Comparison of ENCODE assay signal across 8 cellular contexts in genomic region chr2:40760071-40760666, GRCh38.
DNase-seq lines count a peak whose midpoint lies in the region; ATAC-seq and TF ChIP-seq lines count a peak whose summit lies in the region.

No MANE protein-coding gene starts in this region.

- ATAC-seq in GM18519 (IDR thresholded peaks at IDR 0.05; ENCODE audit: low FRiP score, unreplicated experiment) (peak; percentile 75), RWPE2 (ENCODE audit: low read depth) (peak; percentile 79), GM21528 (IDR thresholded peaks at IDR 0.05; ENCODE audit: low FRiP score, unreplicated experiment) (no peak)

- peak; percentile 63 for DNase-seq in BE2C
- no peak for DNase-seq in RWPE2 (ENCODE audit: low spot score)
- peak; percentile 64 for DNase-seq in fibroblast of mammary gland (ENCODE audit: low read depth)
- peak; percentile 10 for DNase-seq in progenitor cell of endocrine pancreas (ENCODE audit: low spot score, unreplicated experiment)
- DNase-seq in T-helper 1 cell: no peak

- H3K9me3 Mint-ChIP-seq in progenitor cell of endocrine pancreas (ENCODE audit: low read depth): no peaks in the 10 kb centered on the region

- H3K4me3 Mint-ChIP-seq in progenitor cell of endocrine pancreas (ENCODE audit: low read depth): no peak overlapping the region

- H3K36me3 ChIP-seq in BE2C: no peaks in the 10 kb centered on the region
- no peaks in the 10 kb centered on the region for H3K36me3 ChIP-seq in RWPE2 (ENCODE audit: low read depth)

- no peaks in the 10 kb centered on the region for H3K27me3 Mint-ChIP-seq in progenitor cell of endocrine pancreas

- H3K4me3 ChIP-seq in BE2C (ENCODE audit: low read depth, low read length) (no peak overlapping the region), RWPE2 (ENCODE audit: severe bottlenecking) (no peak overlapping the region), fibroblast of mammary gland (ENCODE audit: control insufficient read depth, low read depth, low read length) (no peak overlapping the region)

- H3K27me3 ChIP-seq in BE2C (no peaks in the 10 kb centered on the region), RWPE2 (ENCODE audit: insufficient read depth, poor library complexity, severe bottlenecking) (peaks cover 3% of the 10 kb centered on the region)

- H3K9me3 ChIP-seq in BE2C (no peaks in the 10 kb centered on the region), RWPE2 (ENCODE audit: severe bottlenecking) (no peaks in the 10 kb centered on the region)

- H3K4me1 Mint-ChIP-seq in progenitor cell of endocrine pancreas (ENCODE audit: low read depth): no peaks in the 10 kb centered on the region

- no peak overlapping the region for H3K27ac Mint-ChIP-seq in progenitor cell of endocrine pancreas

- peak; percentile 56 for TF ChIP-seq RAD21 in Ishikawa (IDR thresholded peaks at IDR 0.05; ENCODE audit: low read depth)

- H3K36me3 Mint-ChIP-seq in progenitor cell of endocrine pancreas (ENCODE audit: insufficient read depth): no peaks in the 10 kb centered on the region

- TF ChIP-seq CTCF in BE2C (IDR thresholded peaks at IDR 0.05; ENCODE audit: low read depth, low read length) (peak; percentile 99), RWPE2 (IDR thresholded peaks at IDR 0.05; ENCODE audit: poor library complexity, severe bottlenecking) (peak; percentile 95), fibroblast of mammary gland (conservative IDR thresholded peaks at IDR 0.05; ENCODE audit: control insufficient read depth, insufficient read depth, low read depth, low read length) (peak; percentile 98), progenitor cell of endocrine pancreas (IDR thresholded peaks at IDR 0.05; ENCODE audit: unreplicated experiment) (peak; percentile 71)

- H3K27ac ChIP-seq in RWPE2 (ENCODE audit: poor library complexity, severe bottlenecking): no peak overlapping the region

- no peak for TF ChIP-seq EP300 in Ishikawa (IDR thresholded peaks at IDR 0.05; ENCODE audit: borderline replicate concordance)

- H3K4me1 ChIP-seq in BE2C (peaks cover 8% of the 10 kb centered on the region), RWPE2 (ENCODE audit: insufficient read depth, poor library complexity, severe bottlenecking) (no peaks in the 10 kb centered on the region)

TF ChIP-seq in Ishikawa, 13 proteins besides CTCF, POLR2A, EP300 and RAD21:
- TF ChIP-seq FOXM1 (IDR thresholded peaks at IDR 0.05; ENCODE audit: borderline replicate concordance, low read depth): no peak
- TF ChIP-seq NFIC (IDR thresholded peaks at IDR 0.05): no peak
- TF ChIP-seq EGR1 (IDR thresholded peaks at IDR 0.05): no peak
- TF ChIP-seq, protein P1, sequence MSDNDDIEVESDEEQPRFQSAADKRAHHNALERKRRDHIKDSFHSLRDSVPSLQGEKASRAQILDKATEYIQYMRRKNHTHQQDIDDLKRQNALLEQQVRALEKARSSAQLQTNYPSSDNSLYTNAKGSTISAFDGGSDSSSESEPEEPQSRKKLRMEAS (IDR thresholded peaks at IDR 0.05): no peak
- TF ChIP-seq YY1 (IDR thresholded peaks at IDR 0.05; ENCODE audit: low read depth): no peak
- no peak for TF ChIP-seq ZBTB7A (IDR thresholded peaks at IDR 0.05; ENCODE audit: low read depth)

Comparison
In these comparisons a context has a peak if more than half of its experiments do, and no peak if none do; other contexts are left out.
1. DNase-seq: peak in BE2C (single experiment), fibroblast of mammary gland (single experiment) and progenitor cell of endocrine pancreas (single experiment); none in RWPE2 (single experiment) and T-helper 1 cell (0 of 5).
2. Peak in every context shown above with its lines, with median percentiles within 50 percentile points of each other: CTCF ChIP-seq.